Comparison of ENCODE assay signal across 8 cellular contexts in the genomic region with DNA sequence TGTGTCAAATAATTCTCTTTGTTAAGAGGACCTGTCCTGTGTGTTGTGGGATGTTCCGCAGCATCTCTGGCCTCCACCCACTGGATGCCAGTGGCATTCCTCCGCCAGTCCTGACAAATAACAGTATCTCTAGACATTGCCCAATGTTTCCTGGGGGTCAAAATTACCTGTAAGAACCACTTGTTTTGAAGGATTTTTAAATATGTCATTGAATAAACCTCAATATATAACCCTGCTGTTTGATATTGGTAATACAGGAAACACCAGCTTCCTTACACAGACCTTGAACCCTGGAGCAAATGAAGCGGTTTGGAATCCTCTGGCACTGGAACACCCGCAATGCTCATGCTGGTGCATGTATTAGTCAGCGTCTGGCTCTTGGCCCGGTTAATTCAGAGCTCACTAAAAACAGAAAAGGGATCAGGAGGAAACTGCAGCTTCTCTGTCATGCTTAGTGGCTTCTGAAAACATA.
DNase-seq lines count a peak whose midpoint lies in the region; ATAC-seq and TF ChIP-seq lines count a peak whose summit lies in the region.

No MANE protein-coding gene starts in this region.

- H3K36me3 ChIP-seq in BLaER1 (no peaks in the 10 kb centered on the region), liver (ENCODE audit: control insufficient read depth in 4 of 4, insufficient read depth in 3 of 4, low read depth in 1 of 4, low read length in 3 of 4) (no peaks in the 10 kb centered on the region), uterus (no peaks in the 10 kb centered on the region)

- in situ Hi-C loops in astrocyte of the spinal cord (cut with HindIII; ENCODE audit: low sequenced_read_pairs): no loop called here

- peaks cover 72% of the 10 kb centered on the region for H4K20me1 ChIP-seq in BLaER1

- no peak for TF ChIP-seq CTCF in astrocyte of the spinal cord (IDR thresholded peaks at IDR 0.05; ENCODE audit: low read depth, low read length)
- peak; percentile 30 for TF ChIP-seq CTCF in liver (IDR thresholded peaks at IDR 0.05; ENCODE audit: low read depth, low read length, missing input control)
- TF ChIP-seq CTCF in uterus (IDR thresholded peaks at IDR 0.05): no peak

- peak overlapping the region; percentile 73 for H3K4me2 ChIP-seq in BLaER1

- no peak overlapping the region for H3K27ac ChIP-seq in BLaER1
- peak overlapping the region; percentile 40 to 85 for H3K27ac ChIP-seq in liver (ENCODE audit: low read depth in 1 of 2, low read length in 2 of 2)
- H3K27ac ChIP-seq in uterus: peak overlapping the region in 1 of 2 donors; percentile 8

- WGBS in liver: 12% methylated on average over 6 of the region's 6 CpGs

- peaks cover 61% of the 10 kb centered on the region for H3K4me1 ChIP-seq in BLaER1
- H3K4me1 ChIP-seq in liver (ENCODE audit: control insufficient read depth in 4 of 4, insufficient read depth in 4 of 4, low read length in 3 of 4): peaks cover 0 to 18% (median 13%) of the 10 kb centered on the region in 4 donors
- no peaks in the 10 kb centered on the region for H3K4me1 ChIP-seq in uterus

- peak; percentile 42 to 58 for TF ChIP-seq RAD21 in liver (IDR thresholded peaks at IDR 0.05)

- H3K4me3 ChIP-seq in BLaER1 (no peak overlapping the region), astrocyte of the spinal cord (ENCODE audit: low read depth, low read length) (no peak overlapping the region), liver (ENCODE audit: low read depth in 1 of 3, low read length in 3 of 3) (no peak overlapping the region), uterus (no peak overlapping the region)

- intact Hi-C loops in uterus (cut with DNase I; ENCODE audit: low total_unique reads): no loop called here

- no peak for TF ChIP-seq POLR2A in uterus (IDR thresholded peaks at IDR 0.05)

- ATAC-seq in GM21423 (IDR thresholded peaks at IDR 0.05; ENCODE audit: unreplicated experiment) (no peak), GM19023 (IDR thresholded peaks at IDR 0.05; ENCODE audit: unreplicated experiment) (no peak), HG03097 (IDR thresholded peaks at IDR 0.05; ENCODE audit: low FRiP score, unreplicated experiment) (no peak)

- H3K9ac ChIP-seq in BLaER1 (no peak overlapping the region), liver (ENCODE audit: low read depth in 1 of 2, low read length in 2 of 2) (no peak overlapping the region)

- H3K9me3 ChIP-seq in BLaER1 (no peaks in the 10 kb centered on the region), liver (ENCODE audit: control insufficient read depth in 4 of 4, low read length in 3 of 4) (no peaks in the 10 kb centered on the region), uterus (no peaks in the 10 kb centered on the region)

- no peaks in the 10 kb centered on the region for H3K27me3 ChIP-seq in BLaER1
- no peaks in the 10 kb centered on the region for H3K27me3 ChIP-seq in liver (ENCODE audit: control insufficient read depth in 4 of 4, insufficient read depth in 4 of 4, low read length in 3 of 4)
- H3K27me3 ChIP-seq in uterus: no peaks in the 10 kb centered on the region

- DNase-seq in MV-4-11 (lab: John Stamatoyannopoulos, UW): peak; percentile 43
- DNase-seq in astrocyte of the spinal cord (ENCODE audit: low read depth, low spot score): peak; percentile 90
- peak; percentile 55 to 67 for DNase-seq in uterus

TF ChIP-seq in liver, 16 proteins besides CTCF, POLR2A, EP300 and RAD21:
- no peak for TF ChIP-seq FOXA2 (IDR thresholded peaks at IDR 0.05)
- peak; percentile 52 for TF ChIP-seq SP1 (IDR thresholded peaks at IDR 0.05)
- TF ChIP-seq GABPA (IDR thresholded peaks at IDR 0.05 in 1 of 2, conservative IDR thresholded peaks at IDR 0.05 in 1 of 2): no peak
- TF ChIP-seq, protein P1, sequence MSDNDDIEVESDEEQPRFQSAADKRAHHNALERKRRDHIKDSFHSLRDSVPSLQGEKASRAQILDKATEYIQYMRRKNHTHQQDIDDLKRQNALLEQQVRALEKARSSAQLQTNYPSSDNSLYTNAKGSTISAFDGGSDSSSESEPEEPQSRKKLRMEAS (IDR thresholded peaks at IDR 0.05): peak; percentile 38
- no peak for TF ChIP-seq NR2F2 (IDR thresholded peaks at IDR 0.05)
- peak; percentile 41 for TF ChIP-seq HNF4G (IDR thresholded peaks at IDR 0.05)
- TF ChIP-seq JUND (IDR thresholded peaks at IDR 0.05): peak; percentile 61 to 79
- TF ChIP-seq TAF1 (conservative IDR thresholded peaks at IDR 0.05): no peak
- peak; percentile 22 to 63 for TF ChIP-seq RXRA (IDR thresholded peaks at IDR 0.05)
- TF ChIP-seq HNF4A (conservative IDR thresholded peaks at IDR 0.05): peak; percentile 81 to 83
- TF ChIP-seq, protein P2, sequence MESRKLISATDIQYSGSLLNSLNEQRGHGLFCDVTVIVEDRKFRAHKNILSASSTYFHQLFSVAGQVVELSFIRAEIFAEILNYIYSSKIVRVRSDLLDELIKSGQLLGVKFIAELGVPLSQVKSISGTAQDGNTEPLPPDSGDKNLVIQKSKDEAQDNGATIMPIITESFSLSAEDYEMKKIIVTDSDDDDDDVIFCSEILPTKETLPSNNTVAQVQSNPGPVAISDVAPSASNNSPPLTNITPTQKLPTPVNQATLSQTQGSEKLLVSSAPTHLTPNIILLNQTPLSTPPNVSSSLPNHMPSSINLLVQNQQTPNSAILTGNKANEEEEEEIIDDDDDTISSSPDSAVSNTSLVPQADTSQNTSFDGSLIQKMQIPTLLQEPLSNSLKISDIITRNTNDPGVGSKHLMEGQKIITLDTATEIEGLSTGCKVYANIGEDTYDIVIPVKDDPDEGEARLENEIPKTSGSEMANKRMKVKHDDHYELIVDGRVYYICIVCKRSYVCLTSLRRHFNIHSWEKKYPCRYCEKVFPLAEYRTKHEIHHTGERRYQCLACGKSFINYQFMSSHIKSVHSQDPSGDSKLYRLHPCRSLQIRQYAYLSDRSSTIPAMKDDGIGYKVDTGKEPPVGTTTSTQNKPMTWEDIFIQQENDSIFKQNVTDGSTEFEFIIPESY (IDR thresholded peaks at IDR 0.05): no peak
